In genomic region chr2:28134857-28135256, GRCh38 we compare ENCODE assay signal across 15 cellular contexts.
DNase-seq lines count a peak whose midpoint lies in the region; ATAC-seq and TF ChIP-seq lines count a peak whose summit lies in the region.
"Had no signal": no experiment of that assay in that cellular context is flagged by ENCODE, and none has a peak within 500 bp of the region (broad histone marks: within the 10 kb centered on the region; RNA-seq: fewer than 3 reads in every experiment).

No MANE protein-coding gene starts in this region.

- peak overlapping the region; percentile 64 to 82 (median 70) for H3K27ac ChIP-seq in transverse colon
- H3K27ac ChIP-seq: SJCRH30, VCaP had no signal

- H3K27me3 Mint-ChIP-seq in activated naive CD4-positive, alpha-beta T cell treated with anti-CD3 and anti-CD28 coated beads, Interleukin-2, amount 50 U/mL, for 24 hours, result no peaks in the 10 kb centered on the region
- H3K27me3 Mint-ChIP-seq in T-helper 2 cell treated with Interferon-gamma antibody and Interleukin-4, amounts not matched to agents 5 μg/mL and 100 μg/mL, for 36 hours (ENCODE audit: low read depth), result no peaks in the 10 kb centered on the region
- H3K27me3 Mint-ChIP-seq in immature natural killer cell (ENCODE audit: low read depth in 3 of 3), result no peaks in the 10 kb centered on the region

- no peaks in the 10 kb centered on the region for H3K9me3 ChIP-seq in transverse colon
- H3K9me3 ChIP-seq: SJCRH30 had no signal

- H3K4me3 ChIP-seq in transverse colon, result no peak overlapping the region
- H3K4me3 ChIP-seq: SJCRH30 had no signal

- H3K27me3 ChIP-seq in transverse colon, result no peaks in the 10 kb centered on the region
- H3K27me3 ChIP-seq: SJCRH30 had no signal

- no peak for TF ChIP-seq POLR2A in transverse colon (IDR thresholded peaks at IDR 0.05)

- in situ Hi-C loops in transverse colon (cut with MboI; ENCODE audit: low pct_ligation_motif_present in 1 of 4, low pct_unique_long_range_greater_than_20kb in 1 of 4, low sequenced_read_pairs in 3 of 4), result no loop called here

- H3K9me3 Mint-ChIP-seq in activated naive CD4-positive, alpha-beta T cell treated with anti-CD3 and anti-CD28 coated beads, Interleukin-2, amount 50 U/mL, for 24 hours, result no peaks in the 10 kb centered on the region
- H3K9me3 Mint-ChIP-seq in T-helper 2 cell treated with Interferon-gamma antibody and Interleukin-4, amounts not matched to agents 5 μg/mL and 100 μg/mL, for 36 hours, result no peaks in the 10 kb centered on the region
- no peaks in the 10 kb centered on the region for H3K9me3 Mint-ChIP-seq in immature natural killer cell
- H3K9me3 Mint-ChIP-seq: H9 had no signal

- peaks cover 12% of the 10 kb centered on the region for H3K36me3 Mint-ChIP-seq in activated naive CD4-positive, alpha-beta T cell treated with anti-CD3 and anti-CD28 coated beads, Interleukin-2, amount 50 U/mL, for 24 hours
- peaks cover 4% of the 10 kb centered on the region for H3K36me3 Mint-ChIP-seq in T-helper 2 cell treated with Interferon-gamma antibody and Interleukin-4, amounts not matched to agents 5 μg/mL and 100 μg/mL, for 36 hours (ENCODE audit: low read depth)
- peaks cover 14 to 15% (median 15%) of the 10 kb centered on the region in 3 donors for H3K36me3 Mint-ChIP-seq in immature natural killer cell

- intact Hi-C loops in transverse colon (cut with DNase I; ENCODE audit: low total_unique reads), result no loop called here

- H3K4me3 Mint-ChIP-seq in activated naive CD4-positive, alpha-beta T cell treated with anti-CD3 and anti-CD28 coated beads, Interleukin-2, amount 50 U/mL, for 24 hours, result peak overlapping the region; percentile 8
- H3K4me3 Mint-ChIP-seq in T-helper 2 cell treated with Interferon-gamma antibody and Interleukin-4, amounts not matched to agents 5 μg/mL and 100 μg/mL, for 36 hours, result peak overlapping the region; percentile 7
- no peak overlapping the region for H3K4me3 Mint-ChIP-seq in immature natural killer cell
- H3K4me3 Mint-ChIP-seq: H9 had no signal

- H3K27ac Mint-ChIP-seq in activated naive CD4-positive, alpha-beta T cell treated with anti-CD3 and anti-CD28 coated beads, Interleukin-2, amount 50 U/mL, for 24 hours, result peak overlapping the region; percentile 62
- H3K27ac Mint-ChIP-seq in T-helper 2 cell treated with Interferon-gamma antibody and Interleukin-4, amounts not matched to agents 5 μg/mL and 100 μg/mL, for 36 hours, result peak overlapping the region; percentile 72
- H3K27ac Mint-ChIP-seq in immature natural killer cell, result peak overlapping the region in 5 of 6 donors; percentile 2 to 45 (median 3)
- H3K27ac Mint-ChIP-seq: H9 had no signal

- no peaks in the 10 kb centered on the region for H3K36me3 ChIP-seq in transverse colon
- H3K36me3 ChIP-seq: SJCRH30 had no signal

- peaks cover 40% of the 10 kb centered on the region for H3K4me1 Mint-ChIP-seq in activated naive CD4-positive, alpha-beta T cell treated with anti-CD3 and anti-CD28 coated beads, Interleukin-2, amount 50 U/mL, for 24 hours
- peaks cover 28% of the 10 kb centered on the region for H3K4me1 Mint-ChIP-seq in T-helper 2 cell treated with Interferon-gamma antibody and Interleukin-4, amounts not matched to agents 5 μg/mL and 100 μg/mL, for 36 hours (ENCODE audit: low read depth)
- H3K4me1 Mint-ChIP-seq in immature natural killer cell, result peaks cover 25% of the 10 kb centered on the region in 2 donors
- H3K4me1 Mint-ChIP-seq: H9 had no signal

- ATAC-seq in HG03159 (IDR thresholded peaks at IDR 0.05; ENCODE audit: unreplicated experiment) (no peak), GM21786 (IDR thresholded peaks at IDR 0.05; ENCODE audit: unreplicated experiment) (no peak)

- WGBS in transverse colon (ENCODE audit: low coverage in 1 of 2), 2 donors, result 31 to 33% methylated on average over 1 of the region's 1 CpG

- TF ChIP-seq EP300 in transverse colon (IDR thresholded peaks at IDR 0.05; ENCODE audit: low read depth), result no peak

- H3K4me1 ChIP-seq in transverse colon, result peaks cover 11 to 48% (median 19%) of the 10 kb centered on the region in 4 donors

- no peak for DNase-seq in activated naive CD4-positive, alpha-beta T cell treated with anti-CD3 and anti-CD28 coated beads, Interleukin-2, amount 50 U/mL, for 16 hours
- DNase-seq in T-helper 2 cell treated with Interferon-gamma antibody and Interleukin-4, amounts not matched to agents 5 μg/mL and 100 μg/mL, for 36 hours (ENCODE audit: low spot score), result no peak
- DNase-seq in immature natural killer cell, result no peak
- DNase-seq in transverse colon, result no peak
- DNase-seq in NCI-H187 treated with DMSO at 0.1 percent for 48 hours (lab: John Stamatoyannopoulos, UW), result no peak
- DNase-seq: ACHN; activated CD8-positive, alpha-beta memory T cell treated with anti-CD3 and anti-CD28 coated beads, Interleukin-2, amount 50 U/mL, for 4 hours; H9; NCI-H1930; nucleus accumbens had no signal

- no peak for TF ChIP-seq CTCF in transverse colon (IDR thresholded peaks at IDR 0.05)

Comparison
In these comparisons a context has a peak if more than half of its experiments do, and no peak if none do; other contexts are left out.
1. H3K27ac Mint-ChIP-seq: peak in every context shown above with its lines; median percentile 72 in T-helper 2 cell treated with Interferon-gamma antibody and Interleukin-4, amounts not matched to agents 5 μg/mL and 100 μg/mL, for 36 hours; 62 in activated naive CD4-positive, alpha-beta T cell treated with anti-CD3 and anti-CD28 coated beads, Interleukin-2, amount 50 U/mL, for 24 hours; 3 in immature natural killer cell.
2. H3K4me3 Mint-ChIP-seq: peak in activated naive CD4-positive, alpha-beta T cell treated with anti-CD3 and anti-CD28 coated beads, Interleukin-2, amount 50 U/mL, for 24 hours (single experiment) and T-helper 2 cell treated with Interferon-gamma antibody and Interleukin-4, amounts not matched to agents 5 μg/mL and 100 μg/mL, for 36 hours (single experiment); none in immature natural killer cell (0 of 5).